Comparison of ENCODE assay signal across 8 cellular contexts in genomic region chr15:89399390-89400120, GRCh38.
A peak's percentile ranks its signal among the peaks of the same experiment; 100 is the strongest.
DNase-seq lines count a peak whose midpoint lies in the region; TF ChIP-seq lines count a peak whose summit lies in the region.

No MANE protein-coding gene starts in this region.

- DNase-seq in EH (ENCODE audit: low read depth) (peak; percentile 44), GM20000 (ENCODE audit: low spot score) (peak; percentile 92), SJCRH30 (peak in 1 of 2 experiments; percentile 34), ecto neural progenitor cell (ENCODE audit: low spot score) (peak; percentile 67), myocyte (ENCODE audit: low read depth) (peak; percentile 23), NCI-H2107 (lab: John Stamatoyannopoulos, UW) (no peak), lower leg skin (ENCODE audit: low spot score in 2 of 2) (no peak)

- H3K36me3 Mint-ChIP-seq in IgD-negative memory B cell, result no peaks in the 10 kb centered on the region

- no peaks in the 10 kb centered on the region for H3K36me3 ChIP-seq in SJCRH30

- peaks cover 34% of the 10 kb centered on the region for H3K27me3 Mint-ChIP-seq in IgD-negative memory B cell

- TF ChIP-seq CTCF in GM20000 (IDR thresholded peaks at IDR 0.05; ENCODE audit: extremely low read depth, missing control alignments) (peak; percentile 60), lower leg skin (IDR thresholded peaks at IDR 0.05) (no peak)

- no peaks in the 10 kb centered on the region for H3K4me1 ChIP-seq in SJCRH30

- H3K27ac ChIP-seq in SJCRH30, result no peak overlapping the region

- 4% methylated on average over 22 to 54 of the region's 64 CpGs for WGBS in lower leg skin, 2 donors

- H3K4me3 Mint-ChIP-seq in IgD-negative memory B cell, result peak overlapping the region; percentile 80 to 94 (median 86)

- no peak overlapping the region for H3K27ac Mint-ChIP-seq in IgD-negative memory B cell

- H3K4me1 Mint-ChIP-seq in IgD-negative memory B cell, result peaks cover 2 to 13% (median 8%) of the 10 kb centered on the region in 3 donors

- H3K4me3 ChIP-seq in SJCRH30 (peak overlapping the region; percentile 50), lower leg skin (ENCODE audit: low read depth, poor library complexity, severe bottlenecking) (no peak overlapping the region)

- no peaks in the 10 kb centered on the region for H3K9me3 Mint-ChIP-seq in IgD-negative memory B cell

- no peaks in the 10 kb centered on the region for H3K9me3 ChIP-seq in SJCRH30 (replicated peaks)

- peaks cover 14% of the 10 kb centered on the region for H3K27me3 ChIP-seq in SJCRH30

- intact Hi-C loops in lower leg skin (cut with DNase I; ENCODE audit: low total_unique reads), result no loop called here

- TF ChIP-seq POLR2A in lower leg skin (IDR thresholded peaks at IDR 0.05), result no peak

Comparison
In these comparisons a context has a peak if more than half of its experiments do, and no peak if none do; other contexts are left out.
1. DNase-seq: peak in EH (single experiment), GM20000 (single experiment), ecto neural progenitor cell (single experiment) and myocyte (single experiment); none in NCI-H2107 (single experiment) and lower leg skin (0 of 2).